ENCODE assay signal across 8 cellular contexts in genomic region chr16:67841816-67842508, GRCh38. TPM values are rescaled to one million over a fixed set of nuclear protein-coding genes. Genes with fewer than 3 reads are reported as not detected.
DNase-seq lines count a peak whose midpoint lies in the region; ATAC-seq and TF ChIP-seq lines count a peak whose summit lies in the region.

THAP11 (plus strand) TSS chr16:67842320; CDS start chr16:67842555, 235 bp downstream.

- peak within 1 kb of the TSS; percentile 98 for H3K4me2 ChIP-seq in OCI-LY7 (ENCODE audit: low read length)

- peak within 1 kb of the TSS; percentile 87 for H2AFZ ChIP-seq in OCI-LY7 (ENCODE audit: low read length)

- peaks cover 6% of the 10 kb centered on the region; the same call in 1 of the 2 replicates for H4K20me1 ChIP-seq in OCI-LY7 (ENCODE audit: insufficient read depth, low read length)

- H3K79me2 ChIP-seq in OCI-LY7 (ENCODE audit: insufficient read depth, low read depth, low read length) = peaks cover 35% of the 10 kb centered on the region

- H3K27ac Mint-ChIP-seq in IgD-negative memory B cell = peak within 1 kb of the TSS; percentile 92 to 98 (median 97)

- H3K27me3 Mint-ChIP-seq in IgD-negative memory B cell = no peaks in the 10 kb centered on the region

- H3K4me1 Mint-ChIP-seq in IgD-negative memory B cell = peaks cover 20 to 32% (median 31%) of the 10 kb centered on the region in 3 donors

- H3K36me3 ChIP-seq in OCI-LY7 (ENCODE audit: insufficient read depth, low read length) = peaks cover 6% of the 10 kb centered on the region; the same call in 1 of the 2 replicates
- no peaks in the 10 kb centered on the region for H3K36me3 ChIP-seq in mucosa of descending colon (ENCODE audit: low read depth)

- H3K36me3 Mint-ChIP-seq in IgD-negative memory B cell = no peaks in the 10 kb centered on the region

- intact Hi-C loops in OCI-LY7 (cut with micrococcal nuclease; ENCODE audit: unreplicated experiment) (loop anchor here (2.0 kb wide), 1 partner anchor 87 kb away; no protein-coding TSS in a partner anchor), mucosa of descending colon (cut with DNase I, micrococcal nuclease) (no loop called here)

- no peaks in the 10 kb centered on the region for H3K9me2 ChIP-seq in OCI-LY7 (ENCODE audit: insufficient read depth, low read length)

- H3K4me1 ChIP-seq in OCI-LY7 (ENCODE audit: insufficient read depth, low read length, poor library complexity, severe bottlenecking) = peaks cover 37% of the 10 kb centered on the region
- H3K4me1 ChIP-seq in mucosa of descending colon (ENCODE audit: low read depth) = peaks cover 30% of the 10 kb centered on the region

- DNase-seq in DMS153 treated with DMSO at 0.1 percent for 48 hours (lab: John Stamatoyannopoulos, UW; ENCODE audit: unreplicated experiment) (peak; percentile 91), OCI-LY7 (ENCODE audit: low spot score) (peak; percentile 97), activated T-cell treated with anti-CD3 and anti-CD28 coated beads for 24 hours (ENCODE audit: low read depth) (peak; percentile 94), epithelial cell of esophagus (ENCODE audit: low read depth) (peak; percentile 96), mucosa of descending colon (peak; percentile 94 to 96 (median 96))
- peak; percentile 86 to 88 for DNase-seq in stimulated activated CD8-positive, alpha-beta memory T cell treated with anti-CD3 and anti-CD28 coated beads, Interleukin-4, amount 100 ng/mL, for 1 hour (ENCODE audit: low read depth in 2 of 2, low spot score in 1 of 2)

- TF ChIP-seq CTCF in OCI-LY7 (conservative IDR thresholded peaks at IDR 0.05; ENCODE audit: low read length) = peak; percentile 75
- TF ChIP-seq CTCF in epithelial cell of esophagus (IDR thresholded peaks at IDR 0.05; ENCODE audit: insufficient read depth, low read depth, low read length, missing control alignments) = peak; percentile 83
- TF ChIP-seq CTCF in mucosa of descending colon (IDR thresholded peaks at IDR 0.05) = peak; percentile 82

- H3K4me3 ChIP-seq in OCI-LY7 (ENCODE audit: low read depth, low read length, poor library complexity, severe bottlenecking) = peak within 1 kb of the TSS; percentile 99
- peak within 1 kb of the TSS; percentile 92 for H3K4me3 ChIP-seq in epithelial cell of esophagus (ENCODE audit: low read length)
- peak within 1 kb of the TSS; percentile 46 for H3K4me3 ChIP-seq in mucosa of descending colon

- CTCF ChIA-PET in OCI-LY7 (lab: Charles Lee; ENCODE audit: unreplicated experiment) = no interaction called here

- no TSS peak for BruUV-seq in OCI-LY7 (replicated peaks; lab: Mats Ljungman, UMichigan)

- POLR2A ChIA-PET in OCI-LY7 (lab: Charles Lee) = no interaction called here

- H3K9me3 Mint-ChIP-seq in IgD-negative memory B cell = no peaks in the 10 kb centered on the region

- peak within 1 kb of the TSS; percentile 94 to 99 (median 98) for H3K4me3 Mint-ChIP-seq in IgD-negative memory B cell

- H3K9me3 ChIP-seq in OCI-LY7 (ENCODE audit: low read length) = no peaks in the 10 kb centered on the region
- H3K9me3 ChIP-seq in mucosa of descending colon = no peaks in the 10 kb centered on the region

- peak; percentile 45 for ATAC-seq in GM21529 (IDR thresholded peaks at IDR 0.05; ENCODE audit: unreplicated experiment)
- peak; percentile 80 for ATAC-seq in mucosa of descending colon

- peak within 1 kb of the TSS; percentile 78 for H3K27ac ChIP-seq in OCI-LY7 (ENCODE audit: low read depth, low read length, poor library complexity, severe bottlenecking)

RNA-seq across cellular contexts. Expression of gene THAP11, which starts in this region (rescaled TPM):
- polyA plus RNA-seq in IgD-negative memory B cell = 101 TPM
- 52.9 and 66.3 TPM in 2 replicates for total RNA-seq in OCI-LY7 (2014; rRNA removed; shearing (Covaris generic))
- total RNA-seq in OCI-LY7 (2022) = 38.8 and 39.5 TPM in 2 replicates
- 10 to 100 TPM; 18.1 to 43.3 (median 20.5) TPM for total RNA-seq in mucosa of descending colon

Comparison
In these comparisons a context has a peak if more than half of its experiments do, and no peak if none do; other contexts are left out.
1. Peak in every context shown above with its lines: DNase-seq, ATAC-seq, H3K4me3 ChIP-seq and H3K27ac ChIP-seq.
2. H3K4me3 ChIP-seq: peak in every context shown above with its lines; median percentile 99 in OCI-LY7; 92 in epithelial cell of esophagus; 46 in mucosa of descending colon.